Comparison of ENCODE assay signal across 20 cellular contexts in genomic region chr3:155010416-155010815, GRCh38.
"Had no signal": no experiment of that assay in that cellular context is flagged by ENCODE, and none has a peak within 500 bp of the region (broad histone marks: within the 10 kb centered on the region; RNA-seq: fewer than 3 reads in every experiment).

No MANE protein-coding gene starts in this region.

- H3K36me3 ChIP-seq: colonic mucosa, ovary, stomach, thoracic aorta, transverse colon had no signal

- H3K9me3 ChIP-seq: colonic mucosa, mucosa of descending colon, ovary, stomach, thoracic aorta, transverse colon had no signal

- H3K4me3 Mint-ChIP-seq: naive thymus-derived CD8-positive, alpha-beta T cell; neural crest cell had no signal

- DNase-seq: colonic mucosa; dermis blood vessel endothelial cell; erythroblast; head of caudate nucleus; mammary epithelial cell; mucosa of descending colon; naive thymus-derived CD8-positive, alpha-beta T cell; ovary; right cardiac atrium; small intestine; stimulated activated CD4-positive, alpha-beta T cell treated with anti-CD3 and anti-CD28 coated beads, Interleukin-12 subunit alpha, Interleukin-12 subunit beta, amount 100 ng/mL, for 4 hours; stimulated activated naive CD4-positive, alpha-beta T cell; stomach; substantia nigra; transverse colon had no signal

- H3K36me3 Mint-ChIP-seq: naive thymus-derived CD8-positive, alpha-beta T cell had no signal

- H3K27ac ChIP-seq: colonic mucosa, hepatocyte, ovary, stomach, thoracic aorta, transverse colon had no signal

- H3K4me2 ChIP-seq: hepatocyte had no signal

- H3K4me1 ChIP-seq: colonic mucosa, stomach, transverse colon had no signal

- H3K27ac Mint-ChIP-seq: naive thymus-derived CD8-positive, alpha-beta T cell; progenitor cell of endocrine pancreas had no signal

- ATAC-seq: left lobe of liver; mucosa of descending colon; naive thymus-derived CD8-positive, alpha-beta T cell; right cardiac atrium had no signal

- H3K79me2 ChIP-seq: hepatocyte had no signal

- H2AFZ ChIP-seq: hepatocyte had no signal

- H3K27me3 Mint-ChIP-seq: progenitor cell of endocrine pancreas had no signal

- H3K4me3 ChIP-seq: colonic mucosa, hepatocyte, mucosa of descending colon, ovary, stomach, thoracic aorta, transverse colon had no signal

- H3K27me3 ChIP-seq: colonic mucosa, hepatocyte, ovary, stomach, transverse colon had no signal

- H3K9me3 Mint-ChIP-seq: neural crest cell had no signal
